Comparison of ENCODE assay signal across 23 cellular contexts in the genomic region with DNA sequence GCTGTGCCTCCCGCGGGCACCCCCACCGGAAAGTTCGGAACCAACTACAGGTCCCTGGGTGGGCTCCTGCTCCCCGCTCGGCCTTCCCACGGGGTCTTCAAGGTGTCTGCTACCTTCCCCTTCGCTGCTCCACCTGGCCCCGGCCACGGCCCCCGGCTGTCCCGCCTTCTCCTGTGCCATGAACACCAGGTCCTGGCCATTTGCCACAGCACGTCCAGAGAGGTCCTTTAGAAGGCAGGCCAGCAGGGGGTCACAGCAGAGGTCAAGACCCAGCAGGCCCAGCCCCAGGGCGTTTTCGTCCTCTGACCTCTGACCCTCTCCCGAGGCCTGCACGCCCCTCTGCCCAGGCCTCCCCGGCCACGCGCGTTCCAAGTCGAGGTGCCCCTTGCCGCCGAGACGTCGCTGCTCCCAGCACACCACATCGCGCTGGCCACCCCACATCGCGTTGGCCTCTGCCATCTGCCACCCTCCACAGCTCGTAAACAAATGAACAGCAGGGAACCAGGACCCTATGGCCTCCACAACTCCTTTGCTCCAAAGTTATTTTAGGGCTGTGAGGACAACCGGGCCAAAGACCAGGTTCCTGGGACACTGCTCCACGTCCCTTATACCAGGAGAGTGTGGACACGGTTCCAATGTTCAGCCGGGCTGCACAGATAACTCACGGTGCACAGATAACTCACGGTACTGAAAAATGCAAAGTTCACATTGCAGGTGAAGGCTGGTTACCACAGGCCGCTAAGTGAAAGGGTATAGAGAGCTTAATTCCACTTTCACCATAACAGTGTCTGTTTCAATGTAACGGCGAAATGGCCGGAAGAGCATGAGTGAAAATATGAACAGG.
DNase-seq lines count a peak whose midpoint lies in the region; ATAC-seq, FAIRE-seq and TF ChIP-seq lines count a peak whose summit lies in the region.
"Had no signal": no experiment of that assay in that cellular context is flagged by ENCODE, and none has a peak within 500 bp of the region (broad histone marks: within the 10 kb centered on the region; RNA-seq: fewer than 3 reads in every experiment).

No MANE protein-coding gene starts in this region.

- no peak for TF ChIP-seq POLR2A in IMR-90 (IDR thresholded peaks at IDR 0.05; ENCODE audit: low read depth, low read length)

- no peak overlapping the region for H3K27ac Mint-ChIP-seq in WTC11
- H3K27ac Mint-ChIP-seq: activated CD4-positive, alpha-beta memory T cell treated with anti-CD3 and anti-CD28 coated beads for 36 hours had no signal

- H4K20me1 ChIP-seq in IMR-90 (ENCODE audit: insufficient read depth, low read length), result no peaks in the 10 kb centered on the region

- H2BK20ac ChIP-seq in IMR-90 (ENCODE audit: low read depth, low read length), result no peak overlapping the region

- no peaks in the 10 kb centered on the region for H3K9me1 ChIP-seq in IMR-90 (ENCODE audit: insufficient read depth, low read length)

- H3K4me2 ChIP-seq in IMR-90 (ENCODE audit: low read depth, low read length), result no peak overlapping the region

- TF ChIP-seq RAD21 in IMR-90 (IDR thresholded peaks at IDR 0.05; ENCODE audit: low read length), result no peak

- no peak overlapping the region for H4K91ac ChIP-seq in IMR-90 (ENCODE audit: insufficient read depth, low read depth, low read length)

- in situ Hi-C loops in IMR-90 (cut with MboI; ENCODE audit: low sequenced_read_pairs), result no loop called here

- no peak overlapping the region for H2BK5ac ChIP-seq in IMR-90 (ENCODE audit: low read depth, low read length, poor library complexity, severe bottlenecking)

- POLR2A ChIA-PET in IMR-90 (lab: Charles Lee; ENCODE audit: unreplicated experiment), result no interaction called here
- POLR2A ChIA-PET in WTC11 (lab: Charles Lee), result no interaction called here

- no peak overlapping the region for H3K56ac ChIP-seq in IMR-90 (ENCODE audit: extremely low read depth, insufficient read depth, low read length)

- no peak overlapping the region for H2AK5ac ChIP-seq in IMR-90 (ENCODE audit: low read depth, low read length)

- no peak overlapping the region for H3K14ac ChIP-seq in IMR-90 (replicated peaks; ENCODE audit: low read depth, low read length)

- CTCF ChIA-PET in IMR-90 (lab: Yijun Ruan, JAX), result no interaction called here
- CTCF ChIA-PET in WTC11 (lab: Charles Lee), result no interaction called here

- peaks cover 18% of the 10 kb centered on the region for H3K9me3 Mint-ChIP-seq in WTC11
- H3K9me3 Mint-ChIP-seq: activated CD4-positive, alpha-beta memory T cell treated with anti-CD3 and anti-CD28 coated beads for 36 hours had no signal

- no peak overlapping the region for H3K4me3 Mint-ChIP-seq in WTC11
- H3K4me3 Mint-ChIP-seq: activated CD4-positive, alpha-beta memory T cell treated with anti-CD3 and anti-CD28 coated beads for 36 hours had no signal

- H3K79me1 ChIP-seq in IMR-90 (ENCODE audit: low read depth in 1 of 2, low read length in 2 of 2), result no peaks in the 10 kb centered on the region

- peaks cover 7% of the 10 kb centered on the region for H3K27me3 ChIP-seq in IMR-90 (ENCODE audit: control insufficient read depth, insufficient read depth, low read length)

- H3K9me3 ChIP-seq in IMR-90 (ENCODE audit: control insufficient read depth, insufficient read depth, low read length) (peaks cover 2% of the 10 kb centered on the region), kidney (ENCODE audit: control insufficient read depth in 1 of 2, low read length in 2 of 2) (no peaks in the 10 kb centered on the region)
- H3K9me3 ChIP-seq: gastrocnemius medialis had no signal

- H3K27ac ChIP-seq in IMR-90 (ENCODE audit: insufficient read depth, low read length), result no peak overlapping the region
- H3K27ac ChIP-seq in kidney (ENCODE audit: low read depth in 2 of 2, low read length in 2 of 2), result no peak overlapping the region
- H3K27ac ChIP-seq in caudate nucleus (ENCODE audit: low read depth, low read length), result no peak overlapping the region
- H3K27ac ChIP-seq: breast epithelium, coronary artery, gastrocnemius medialis, HL-60, RWPE1 had no signal

- H3K9ac ChIP-seq in IMR-90 (ENCODE audit: low read depth, low read length) (no peak overlapping the region), kidney (ENCODE audit: low read length in 2 of 2) (no peak overlapping the region)

- no peaks in the 10 kb centered on the region for H3K36me3 ChIP-seq in IMR-90 (ENCODE audit: control insufficient read depth, insufficient read depth, low read length)
- H3K36me3 ChIP-seq in kidney (ENCODE audit: control insufficient read depth in 1 of 2, insufficient read depth in 2 of 2, low read length in 2 of 2), result no peaks in the 10 kb centered on the region
- H3K36me3 ChIP-seq: breast epithelium, gastrocnemius medialis had no signal

- no peak overlapping the region for H2AFZ ChIP-seq in IMR-90 (replicated peaks; ENCODE audit: low read length, poor library complexity)

- H3K4me1 ChIP-seq in IMR-90 (ENCODE audit: control insufficient read depth, insufficient read depth, low read length), result no peaks in the 10 kb centered on the region
- H3K4me1 ChIP-seq in kidney (ENCODE audit: control insufficient read depth in 1 of 2, insufficient read depth in 1 of 2, low read depth in 1 of 2, low read length in 2 of 2), result no peaks in the 10 kb centered on the region
- H3K4me1 ChIP-seq: breast epithelium, gastrocnemius medialis had no signal

- H4K8ac ChIP-seq in IMR-90 (ENCODE audit: low read depth in 2 of 2, low read length in 2 of 2), result no peak overlapping the region

- no peak overlapping the region for H2BK120ac ChIP-seq in IMR-90 (ENCODE audit: low read depth, low read length)

- H4K5ac ChIP-seq in IMR-90 (ENCODE audit: low read depth, low read length), result no peak overlapping the region

- peak overlapping the region; percentile 65 for H2AK9ac ChIP-seq in IMR-90 (replicated peaks; ENCODE audit: low read depth, low read length, poor library complexity)

- H3K36me3 Mint-ChIP-seq in WTC11, result no peaks in the 10 kb centered on the region; the same call in 1 of the 2 replicates
- H3K36me3 Mint-ChIP-seq: activated CD4-positive, alpha-beta memory T cell treated with anti-CD3 and anti-CD28 coated beads for 36 hours had no signal

- no peak overlapping the region for H3K4ac ChIP-seq in IMR-90 (ENCODE audit: low read depth, low read length)

- no peak overlapping the region for H3K18ac ChIP-seq in IMR-90 (ENCODE audit: low read depth, low read length)

- H2BK15ac ChIP-seq in IMR-90 (ENCODE audit: low read depth, low read length), result no peak overlapping the region

- DNase-seq in IMR-90 (no peak), WTC11 (ENCODE audit: low spot score) (peak; percentile 9), kidney (peak; percentile 75), sciatic nerve (ENCODE audit: low spot score) (peak; percentile 49), caudate nucleus (lab: John Stamatoyannopoulos, UW) (no peak), NCI-H2107 (lab: John Stamatoyannopoulos, UW) (no peak)
- DNase-seq in stimulated activated CD4-positive, alpha-beta T cell treated with anti-CD3 and anti-CD28 coated beads, Interleukin-2, amount 100 ng/mL, for 24 hours, result no peak
- DNase-seq: activated CD8-positive, alpha-beta memory T cell treated with anti-CD3 and anti-CD28 coated beads, Interleukin-2, amount 50 U/mL, for 48 hours; amniotic stem cell; C1 segment of cervical spinal cord; DMS79 treated with DMSO at 0.1 percent for 48 hours; H7; NCI-H187 treated with DMSO at 0.1 percent for 48 hours; NCI-H2227 treated with DMSO at 0.1 percent for 48 hours; NCI-H748 treated with DMSO at 0.1 percent for 48 hours; stimulated activated naive CD8-positive, alpha-beta T cell treated with anti-CD3 and anti-CD28 coated beads, Interleukin-15, Interleukin-2, amounts not matched to agents 100 U/mL and 50 U/mL, for 24 hours had no signal

- H3K27me3 Mint-ChIP-seq in WTC11 (ENCODE audit: low read depth), result no peaks in the 10 kb centered on the region

- 80% methylated on average over 18 of the region's 41 CpGs; no CpG with 5 or more reads in 1 of the 2 experiments for WGBS in IMR-90 (ENCODE audit: extremely low coverage in 2 of 2, insufficient read length in 1 of 2), 2 experiments

- dilution Hi-C loops in IMR-90 (cut with HindIII; ENCODE audit: low sequenced_read_pairs, unreplicated experiment), result no loop called here

- H3K4me3 ChIP-seq in IMR-90 (ENCODE audit: insufficient read depth, low read depth, low read length) (no peak overlapping the region), kidney (ENCODE audit: low read length in 2 of 2) (no peak overlapping the region)
- H3K4me3 ChIP-seq: breast epithelium, coronary artery, gastrocnemius medialis had no signal

- no peak overlapping the region for H3K23ac ChIP-seq in IMR-90 (ENCODE audit: low read depth, low read length)

- no TSS peak for BruUV-seq in IMR-90 (replicated peaks; lab: Mats Ljungman, UMichigan)

- intact Hi-C loops in IMR-90 (cut with micrococcal nuclease), result no loop called here
- intact Hi-C loops in kidney (cut with DNase I), result no loop called here
- intact Hi-C loops in sciatic nerve (cut with DNase I), result no loop called here

- ATAC-seq in IMR-90 (ENCODE audit: low read depth), result no peak
- no peak for ATAC-seq in WTC11
- ATAC-seq in sciatic nerve, result no peak
- no peak for ATAC-seq in GM18868 (IDR thresholded peaks at IDR 0.05; ENCODE audit: unreplicated experiment)
- ATAC-seq: gastrocnemius medialis; stimulated activated naive CD8-positive, alpha-beta T cell treated with anti-CD3 and anti-CD28 coated beads, Interleukin-15, Interleukin-2, amounts not matched to agents 100 U/mL and 50 U/mL, for 24 hours had no signal

- TF ChIP-seq CTCF in IMR-90 (conservative IDR thresholded peaks at IDR 0.05; ENCODE audit: low read depth, low read length) (no peak), WTC11 (IDR thresholded peaks at IDR 0.05) (no peak), kidney (IDR thresholded peaks at IDR 0.05; ENCODE audit: borderline replicate concordance, extremely low read depth, insufficient read depth) (no peak)

- no peak for FAIRE-seq in kidney (lab: Jason Lieb, UNC)

- H3K4me1 Mint-ChIP-seq in WTC11, result no peaks in the 10 kb centered on the region

TF ChIP-seq in IMR-90, 13 proteins besides CTCF, POLR2A, EP300 and RAD21 (continues in another document):
- TF ChIP-seq RFX5 (IDR thresholded peaks at IDR 0.05; ENCODE audit: low read depth, low read length), result no peak

TF ChIP-seq in WTC11, 78 proteins besides CTCF, POLR2A, EP300 and RAD21 (continues in another document):
- TF ChIP-seq KAT7 (CRISPR knock-in tag; IDR thresholded peaks at IDR 0.05; ENCODE audit: borderline replicate concordance), result no peak
- TF ChIP-seq, protein P1, sequence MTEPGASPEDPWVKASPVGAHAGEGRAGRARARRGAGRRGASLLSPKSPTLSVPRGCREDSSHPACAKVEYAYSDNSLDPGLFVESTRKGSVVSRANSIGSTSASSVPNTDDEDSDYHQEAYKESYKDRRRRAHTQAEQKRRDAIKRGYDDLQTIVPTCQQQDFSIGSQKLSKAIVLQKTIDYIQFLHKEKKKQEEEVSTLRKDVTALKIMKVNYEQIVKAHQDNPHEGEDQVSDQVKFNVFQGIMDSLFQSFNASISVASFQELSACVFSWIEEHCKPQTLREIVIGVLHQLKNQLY (CRISPR knock-in tag; IDR thresholded peaks at IDR 0.05), result no peak
- TF ChIP-seq ESRRA (CRISPR knock-in tag; IDR thresholded peaks at IDR 0.05; ENCODE audit: borderline replicate concordance), result no peak
- no peak for TF ChIP-seq ZNF423 (CRISPR knock-in tag; IDR thresholded peaks at IDR 0.05)

Comparison
In these comparisons a context has a peak if more than half of its experiments do, and no peak if none do; other contexts are left out.
1. DNase-seq: peak in WTC11 (single experiment), kidney (single experiment) and sciatic nerve (single experiment); none in IMR-90 (single experiment), stimulated activated CD4-positive, alpha-beta T cell treated with anti-CD3 and anti-CD28 coated beads, Interleukin-2, amount 100 ng/mL, for 24 hours (0 of 2), caudate nucleus (0 of 61) and NCI-H2107 (single experiment).